1 cellular context compared by ENCODE assay signal in genomic region chr14:99480856-99481744, GRCh38.
TF ChIP-seq lines count a peak whose summit lies in the region.

CCNK (plus strand) TSS chr14:99481409; CDS start chr14:99492678, 11,269 bp downstream.
SETD3 (minus strand) TSS chr14:99480859; CDS start chr14:99465805, 15,054 bp downstream.

TF ChIP-seq in HEK293, 187 proteins besides CTCF, POLR2A, EP300 and RAD21 (continued from another document and continues in another):
- TF ChIP-seq KLF17 (tag by site-specific recombination; IDR thresholded peaks at IDR 0.05) (peak; percentile 87), ZNF664 (tag by site-specific recombination; IDR thresholded peaks at IDR 0.05) (no peak), OVOL3 (tag by site-specific recombination; IDR thresholded peaks at IDR 0.05) (no peak), KLF9 (tag by site-specific recombination; IDR thresholded peaks at IDR 0.05; ENCODE audit: low read depth) (peak; percentile 51), ZNF223 (tag by site-specific recombination; IDR thresholded peaks at IDR 0.05) (no peak), ZNF10 (tag by site-specific recombination; IDR thresholded peaks at IDR 0.05) (no peak), ZNF311 (tag by site-specific recombination; IDR thresholded peaks at IDR 0.05; ENCODE audit: borderline replicate concordance) (no peak), ZNF610 (tag by site-specific recombination; IDR thresholded peaks at IDR 0.05; ENCODE audit: borderline replicate concordance) (no peak), ZNF473 (tag by site-specific recombination; IDR thresholded peaks at IDR 0.05) (no peak), BCL11A (tag by site-specific recombination; IDR thresholded peaks at IDR 0.05; ENCODE audit: low read depth) (no peak), ZNF366 (tag by site-specific recombination; conservative IDR thresholded peaks at IDR 0.05) (no peak), ZNF488 (tag by site-specific recombination; IDR thresholded peaks at IDR 0.05) (no peak), ZNF2 (tag by site-specific recombination; IDR thresholded peaks at IDR 0.05) (0 out of 2 replicates have a peak, but pooled peaks have one; percentile 50), ZNF394 (tag by site-specific recombination; IDR thresholded peaks at IDR 0.05; ENCODE audit: borderline replicate concordance) (no peak), ZNF404 (tag by site-specific recombination; IDR thresholded peaks at IDR 0.05) (no peak), ZNF645 (tag by site-specific recombination; IDR thresholded peaks at IDR 0.05) (no peak), ZBTB26 (tag by site-specific recombination; optimal IDR thresholded peaks at IDR 0.05) (peak; percentile 63), ZNF350 (tag by site-specific recombination; IDR thresholded peaks at IDR 0.05) (no peak), ZNF596 (tag by site-specific recombination; IDR thresholded peaks at IDR 0.05) (no peak), ZNF670 (tag by site-specific recombination; IDR thresholded peaks at IDR 0.05; ENCODE audit: low read depth) (no peak), ZNF114 (tag by site-specific recombination; IDR thresholded peaks at IDR 0.05) (no peak), EGR2 (tag by site-specific recombination; IDR thresholded peaks at IDR 0.05; ENCODE audit: low read depth) (peak; percentile 77), ZNF792 (tag by site-specific recombination; IDR thresholded peaks at IDR 0.05) (no peak), SCRT1 (tag by site-specific recombination; IDR thresholded peaks at IDR 0.05; ENCODE audit: borderline replicate concordance) (no peak), SETDB1 (IDR thresholded peaks at IDR 0.05; ENCODE audit: insufficient read length, low read length) (no peak), ATF2 (tag by site-specific recombination; IDR thresholded peaks at IDR 0.05; ENCODE audit: low read depth) (peak; percentile 93), PRDM4 (tag by site-specific recombination; IDR thresholded peaks at IDR 0.05) (no peak), ZNF48 (tag by site-specific recombination; IDR thresholded peaks at IDR 0.05) (no peak), ZNF514 (tag by site-specific recombination; IDR thresholded peaks at IDR 0.05) (no peak), WT1 (tag by site-specific recombination; IDR thresholded peaks at IDR 0.05) (0 out of 2 replicates have a peak, but pooled peaks have one; percentile 8), ZNF580 (tag by site-specific recombination; IDR thresholded peaks at IDR 0.05) (no peak), ZNF292 (tag by site-specific recombination; IDR thresholded peaks at IDR 0.05; ENCODE audit: borderline replicate concordance, low read depth) (no peak), ZNF354C (tag by site-specific recombination; IDR thresholded peaks at IDR 0.05; ENCODE audit: borderline replicate concordance, low read depth) (no peak), PATZ1 (tag by site-specific recombination; IDR thresholded peaks at IDR 0.05) (peak; percentile 72), ZFP3 (tag by site-specific recombination; IDR thresholded peaks at IDR 0.05; ENCODE audit: low read depth) (no peak), ZNF704 (tag by site-specific recombination; IDR thresholded peaks at IDR 0.05) (no peak), ZIC2 (tag by site-specific recombination; IDR thresholded peaks at IDR 0.05) (no peak), ZNF274 (IDR thresholded peaks at IDR 0.05; ENCODE audit: low read length) (no peak), ZNF274 (tag by site-specific recombination; IDR thresholded peaks at IDR 0.05; ENCODE audit: borderline replicate concordance) (no peak), TSHZ1 (tag by site-specific recombination; IDR thresholded peaks at IDR 0.05; ENCODE audit: borderline replicate concordance) (no peak), ZBTB1 (tag by site-specific recombination; IDR thresholded peaks at IDR 0.05) (no peak), ZNF184 (tag by site-specific recombination; IDR thresholded peaks at IDR 0.05) (no peak), ZNF76 (tag by site-specific recombination; IDR thresholded peaks at IDR 0.05; ENCODE audit: borderline replicate concordance, low read depth) (peak; percentile 92), ZNF626 (tag by site-specific recombination; IDR thresholded peaks at IDR 0.05) (no peak), ZNF658 (tag by site-specific recombination; IDR thresholded peaks at IDR 0.05) (no peak), ELK4 (IDR thresholded peaks at IDR 0.05; ENCODE audit: borderline replicate concordance, low read depth, low read length) (no peak; the same call in 1 of the 2 replicates), GLI2 (tag by site-specific recombination; IDR thresholded peaks at IDR 0.05; ENCODE audit: borderline replicate concordance, low read depth) (no peak), ZNF19 (tag by site-specific recombination; IDR thresholded peaks at IDR 0.05; ENCODE audit: low read depth) (no peak), SALL2 (tag by site-specific recombination; IDR thresholded peaks at IDR 0.05; ENCODE audit: borderline replicate concordance) (no peak), ZBTB17 (tag by site-specific recombination; IDR thresholded peaks at IDR 0.05) (peak; percentile 75), ZNF416 (tag by site-specific recombination; IDR thresholded peaks at IDR 0.05) (no peak), ZNF341 (tag by site-specific recombination; IDR thresholded peaks at IDR 0.05; ENCODE audit: low read depth) (peak; percentile 79), ZNF335 (tag by site-specific recombination; conservative IDR thresholded peaks at IDR 0.05) (peak; percentile 92)
